8 cellular contexts compared by ENCODE assay signal in the genomic region with DNA sequence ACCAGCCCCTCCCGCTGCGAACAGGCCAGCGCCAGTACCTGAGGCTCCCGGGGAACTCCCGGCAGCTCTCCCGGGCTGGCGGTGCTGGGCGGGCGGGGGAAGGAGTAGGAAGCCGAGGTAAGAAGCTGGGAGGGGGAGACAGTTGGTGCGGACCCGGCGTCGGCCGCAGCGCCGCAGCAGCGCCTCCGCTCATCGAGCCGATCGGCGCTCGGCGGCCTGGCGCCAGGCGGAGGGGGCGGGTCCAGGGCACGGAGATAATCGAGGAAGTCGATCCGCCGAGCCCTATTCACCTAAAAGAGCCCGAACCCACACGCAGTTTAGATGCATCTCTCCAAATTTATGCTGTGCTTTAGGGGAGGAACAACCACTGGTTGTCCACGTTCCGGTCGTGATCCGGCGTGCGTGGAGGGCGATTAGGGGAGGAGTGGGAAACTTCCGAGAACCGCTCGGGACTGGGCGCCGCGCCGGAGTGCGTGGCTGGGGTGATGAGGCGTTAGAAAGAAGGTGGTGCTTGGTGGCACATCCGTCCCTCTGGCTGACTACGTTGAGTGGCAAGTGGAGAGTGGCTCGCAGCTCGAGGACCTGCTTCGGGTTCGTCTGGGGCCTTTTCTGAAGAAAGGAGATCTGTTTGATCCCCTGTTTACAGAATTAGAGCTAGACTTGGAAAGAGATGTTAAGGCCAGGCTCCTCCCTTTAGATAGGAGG.
DNase-seq lines count a peak whose midpoint lies in the region; ATAC-seq and TF ChIP-seq lines count a peak whose summit lies in the region.

Gene VAMP4 (minus strand): TSS at position 194 of the 705 bp plus-strand sequence. CDS start 3,651 bp downstream, outside the sequence.

- peak within 1 kb of the TSS; percentile 99 for H3K27ac Mint-ChIP-seq in central memory CD8-positive, alpha-beta T cell (ENCODE audit: low read depth)

- no peak for TF ChIP-seq CTCF in AG10803 (conservative IDR thresholded peaks at IDR 0.05; ENCODE audit: low read length)

- DNase-seq in AG10803 (ENCODE audit: low read depth): peak; percentile 83
- DNase-seq in NCI-H345 (lab: John Stamatoyannopoulos, UW): peak; percentile 87
- peak; percentile 73 to 77 for DNase-seq in central memory CD8-positive, alpha-beta T cell (ENCODE audit: low spot score in 2 of 2)
- DNase-seq in islet precursor cell: peak; percentile 94
- peak; percentile 81 for DNase-seq in stimulated activated CD4-positive, alpha-beta T cell treated with anti-CD3 and anti-CD28 coated beads, Interleukin-12 subunit alpha, Interleukin-12 subunit beta, amount 100 ng/mL, for 4 hours

- H3K4me3 Mint-ChIP-seq in central memory CD8-positive, alpha-beta T cell: peak within 1 kb of the TSS; percentile 99

- no peaks in the 10 kb centered on the region for H3K27me3 Mint-ChIP-seq in central memory CD8-positive, alpha-beta T cell

- H3K9me3 Mint-ChIP-seq in central memory CD8-positive, alpha-beta T cell: no peaks in the 10 kb centered on the region

- peaks cover 18% of the 10 kb centered on the region for H3K36me3 Mint-ChIP-seq in central memory CD8-positive, alpha-beta T cell (ENCODE audit: insufficient read depth)

- peak within 1 kb of the TSS; percentile 76 for H3K4me3 ChIP-seq in AG10803 (ENCODE audit: low read length)

- H3K4me1 Mint-ChIP-seq in central memory CD8-positive, alpha-beta T cell: peaks cover 45% of the 10 kb centered on the region

- ATAC-seq in GM19023 (IDR thresholded peaks at IDR 0.05; ENCODE audit: unreplicated experiment) (peak; percentile 93), HG03175 (IDR thresholded peaks at IDR 0.05; ENCODE audit: unreplicated experiment) (peak; percentile 94)
- ATAC-seq in activated CD4-positive, CD25-positive, alpha-beta regulatory T cell treated with anti-CD3 and anti-CD28 coated beads, Interleukin-2, amount 50 U/mL, for 24 hours: peak; percentile 89 to 90
- peak; percentile 93 for ATAC-seq in central memory CD8-positive, alpha-beta T cell (replicated peaks; ENCODE audit: extremely low read depth, poor library complexity, severe bottlenecking)

Comparison
In these comparisons a context has a peak if more than half of its experiments do, and no peak if none do; other contexts are left out.
1. Peak in every context shown above with its lines: DNase-seq, ATAC-seq and H3K4me3 ChIP-seq.